ENCODE assay signal across 30 cellular contexts in genomic region chr12:89993632-89994031, GRCh38.
"Had no signal": no experiment of that assay in that cellular context is flagged by ENCODE, and none has a peak within 500 bp of the region (broad histone marks: within the 10 kb centered on the region; RNA-seq: fewer than 3 reads in every experiment).

No MANE protein-coding gene starts in this region.

- H3K4me2 ChIP-seq: KMS-11 had no signal

- H3K27ac ChIP-seq: breast epithelium, KMS-11, SJSA1 had no signal

- H3K36me3 Mint-ChIP-seq: activated CD4-positive, alpha-beta memory T cell treated with anti-CD3 and anti-CD28 coated beads for 36 hours; activated naive CD4-positive, alpha-beta T cell treated with anti-CD3 and anti-CD28 coated beads, Interleukin-2, amount 10 ng/mL, durations not matched to agents 7 days and 5 days; activated naive CD8-positive, alpha-beta T cell treated with anti-CD3 and anti-CD28 coated beads for 36 hours; WTC11 had no signal

- H3K9me3 ChIP-seq: breast epithelium, MG63, SJSA1 had no signal

- H3K27me3 Mint-ChIP-seq: activated CD4-positive, alpha-beta memory T cell treated with anti-CD3 and anti-CD28 coated beads for 36 hours; activated CD4-positive, alpha-beta T cell treated with anti-CD3 and anti-CD28 coated beads, Interleukin-2, amount 10 ng/mL, durations not matched to agents 7 days and 5 days; activated naive CD4-positive, alpha-beta T cell treated with anti-CD3 and anti-CD28 coated beads, Interleukin-2, amount 10 ng/mL, durations not matched to agents 7 days and 5 days; activated naive CD8-positive, alpha-beta T cell treated with anti-CD3 and anti-CD28 coated beads for 36 hours had no signal

- H3K9ac ChIP-seq: KMS-11 had no signal

- DNase-seq: activated CD4-positive, alpha-beta memory T cell treated with anti-CD3 and anti-CD28 coated beads for 36 hours; activated CD4-positive, alpha-beta T cell treated with anti-CD3 and anti-CD28 coated beads, Interleukin-2, amount 10 ng/mL, durations not matched to agents 7 days and 5 days; activated CD4-positive, CD25-positive, alpha-beta regulatory T cell treated with anti-CD3 and anti-CD28 coated beads, Interleukin-2, amount 50 U/mL, for 72 hours; activated CD8-positive, alpha-beta memory T cell treated with anti-CD3 and anti-CD28 coated beads for 24 hours; activated gamma-delta T cell; activated naive CD4-positive, alpha-beta T cell treated with anti-CD3 and anti-CD28 coated beads, Interleukin-2, amount 10 ng/mL, durations not matched to agents 7 days and 5 days; activated naive CD8-positive, alpha-beta T cell treated with anti-CD3 and anti-CD28 coated beads for 36 hours; activated T-cell treated with anti-CD3 and anti-CD28 coated beads, Interleukin-2, amount 50 U/mL, for 4 hours; central memory CD4-positive, alpha-beta T cell; MG63; MV-4-11; NCI-H1092 treated with DMSO at 0.1 percent for 48 hours; NCI-H1417 treated with DMSO at 0.1 percent for 48 hours; NCI-H1694; NCI-H2029; NCI-H2107; NCI-H2171 treated with DMSO at 0.1 percent for 48 hours; NCI-H345; NCI-H510A; NCI-H526 treated with DMSO at 0.1 percent for 48 hours; NCI-H82; OCI-M1; SHP77; SW 1271 had no signal

- H3K36me3 ChIP-seq: breast epithelium, MG63, SJSA1 had no signal

- H3K4me3 ChIP-seq: breast epithelium, MG63, SJSA1 had no signal

- ATAC-seq: activated T-cell treated with anti-CD3 and anti-CD28 coated beads, Interleukin-2, amount 50 U/mL, for 4 hours; SK-N-SH treated with all-trans-retinoic acid at 6 μM for 48 hours; WTC11 had no signal

- FAIRE-seq: RCC 7860 had no signal

- H3K27me3 ChIP-seq: breast epithelium, MG63, SJSA1 had no signal

- H3K4me3 Mint-ChIP-seq: activated CD4-positive, alpha-beta memory T cell treated with anti-CD3 and anti-CD28 coated beads for 36 hours; activated CD4-positive, alpha-beta T cell treated with anti-CD3 and anti-CD28 coated beads, Interleukin-2, amount 10 ng/mL, durations not matched to agents 7 days and 5 days; activated naive CD4-positive, alpha-beta T cell treated with anti-CD3 and anti-CD28 coated beads, Interleukin-2, amount 10 ng/mL, durations not matched to agents 7 days and 5 days; activated naive CD8-positive, alpha-beta T cell treated with anti-CD3 and anti-CD28 coated beads for 36 hours; activated T-cell treated with anti-CD3 and anti-CD28 coated beads, Interleukin-2, amount 50 U/mL, for 4 hours; WTC11 had no signal

- H3K9me3 Mint-ChIP-seq: activated CD4-positive, alpha-beta memory T cell treated with anti-CD3 and anti-CD28 coated beads for 36 hours; activated CD4-positive, alpha-beta T cell treated with anti-CD3 and anti-CD28 coated beads, Interleukin-2, amount 10 ng/mL, durations not matched to agents 7 days and 5 days; activated naive CD4-positive, alpha-beta T cell treated with anti-CD3 and anti-CD28 coated beads, Interleukin-2, amount 10 ng/mL, durations not matched to agents 7 days and 5 days; activated naive CD8-positive, alpha-beta T cell treated with anti-CD3 and anti-CD28 coated beads for 36 hours; activated T-cell treated with anti-CD3 and anti-CD28 coated beads, Interleukin-2, amount 50 U/mL, for 4 hours; WTC11 had no signal

- H3K4me1 Mint-ChIP-seq: activated CD4-positive, alpha-beta T cell treated with anti-CD3 and anti-CD28 coated beads, Interleukin-2, amount 10 ng/mL, durations not matched to agents 7 days and 5 days; activated naive CD4-positive, alpha-beta T cell treated with anti-CD3 and anti-CD28 coated beads, Interleukin-2, amount 10 ng/mL, durations not matched to agents 7 days and 5 days had no signal

- H3K4me1 ChIP-seq: breast epithelium had no signal

- H3K27ac Mint-ChIP-seq: activated CD4-positive, alpha-beta memory T cell treated with anti-CD3 and anti-CD28 coated beads for 36 hours; activated CD4-positive, alpha-beta T cell treated with anti-CD3 and anti-CD28 coated beads, Interleukin-2, amount 10 ng/mL, durations not matched to agents 7 days and 5 days; activated naive CD4-positive, alpha-beta T cell treated with anti-CD3 and anti-CD28 coated beads, Interleukin-2, amount 10 ng/mL, durations not matched to agents 7 days and 5 days; activated naive CD8-positive, alpha-beta T cell treated with anti-CD3 and anti-CD28 coated beads for 36 hours; WTC11 had no signal
